ENCODE assay signal across 23 cellular contexts in the genomic region with DNA sequence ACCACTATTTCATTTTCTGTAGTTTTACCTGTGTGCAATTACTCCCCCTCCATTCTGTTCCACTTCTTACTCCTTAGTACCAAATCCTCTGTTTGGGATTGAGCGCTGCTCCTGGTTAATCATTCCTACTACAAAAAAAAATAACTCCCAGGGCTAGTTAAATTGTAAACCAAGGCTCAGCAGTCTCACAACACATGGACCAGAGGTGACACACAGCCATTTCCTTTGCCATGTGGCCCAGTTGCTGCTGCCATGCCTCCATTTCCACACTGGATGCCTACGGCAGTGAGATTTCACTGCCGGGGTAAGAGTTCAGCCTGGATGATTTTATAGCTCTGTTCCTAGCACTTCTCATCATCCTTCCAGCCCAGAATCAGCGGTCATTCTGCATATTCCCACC.
"Had no signal": no experiment of that assay in that cellular context is flagged by ENCODE, and none has a peak within 500 bp of the region (broad histone marks: within the 10 kb centered on the region; RNA-seq: fewer than 3 reads in every experiment).

No MANE protein-coding gene starts in this region.

- H3K27ac ChIP-seq: adrenal gland, SK-N-MC, VCaP had no signal

- H3K36me3 ChIP-seq: adrenal gland had no signal

- H3K27me3 Mint-ChIP-seq: activated CD4-positive, alpha-beta memory T cell treated with anti-CD3 and anti-CD28 coated beads, Interleukin-2, amount 10 ng/mL, durations not matched to agents 7 days and 5 days; activated CD4-positive, alpha-beta T cell treated with anti-CD3 and anti-CD28 coated beads, Interleukin-2, amount 10 ng/mL, durations not matched to agents 7 days and 5 days; activated naive CD4-positive, alpha-beta T cell treated with anti-CD3 and anti-CD28 coated beads, Interleukin-2, amount 10 ng/mL, durations not matched to agents 7 days and 5 days; activated naive CD8-positive, alpha-beta T cell treated with anti-CD3 and anti-CD28 coated beads for 36 hours had no signal

- H3K9me3 ChIP-seq: adrenal gland had no signal

- H3K4me1 Mint-ChIP-seq: activated CD4-positive, alpha-beta memory T cell treated with anti-CD3 and anti-CD28 coated beads, Interleukin-2, amount 10 ng/mL, durations not matched to agents 7 days and 5 days; activated CD4-positive, alpha-beta T cell treated with anti-CD3 and anti-CD28 coated beads, Interleukin-2, amount 10 ng/mL, durations not matched to agents 7 days and 5 days; activated naive CD4-positive, alpha-beta T cell treated with anti-CD3 and anti-CD28 coated beads, Interleukin-2, amount 10 ng/mL, durations not matched to agents 7 days and 5 days; activated naive CD8-positive, alpha-beta T cell treated with anti-CD3 and anti-CD28 coated beads for 36 hours; T-cell had no signal

- H3K4me3 ChIP-seq: adrenal gland, SK-N-MC had no signal

- H3K4me1 ChIP-seq: adrenal gland had no signal

- H3K9me3 Mint-ChIP-seq: activated CD4-positive, alpha-beta memory T cell treated with anti-CD3 and anti-CD28 coated beads, Interleukin-2, amount 10 ng/mL, durations not matched to agents 7 days and 5 days; activated CD4-positive, alpha-beta T cell treated with anti-CD3 and anti-CD28 coated beads, Interleukin-2, amount 10 ng/mL, durations not matched to agents 7 days and 5 days; activated naive CD4-positive, alpha-beta T cell treated with anti-CD3 and anti-CD28 coated beads, Interleukin-2, amount 10 ng/mL, durations not matched to agents 7 days and 5 days; activated naive CD8-positive, alpha-beta T cell treated with anti-CD3 and anti-CD28 coated beads for 36 hours; activated T-cell treated with anti-CD3 and anti-CD28 coated beads, Interleukin-2, amount 50 U/mL, for 72 hours; activated T-helper 2 cell treated with anti-CD3 and anti-CD28 coated beads, Interferon-gamma antibody, Interleukin-2, Interleukin-4, amounts not matched to agents 10 μg/mL and 5 μg/mL and 100 μg/mL, durations not matched to agents 14 hours and 24 hours and 36 hours; T-cell had no signal

- H3K27me3 ChIP-seq: adrenal gland had no signal

- DNase-seq: activated CD4-positive, alpha-beta memory T cell treated with anti-CD3 and anti-CD28 coated beads, Interleukin-2, amount 10 ng/mL, durations not matched to agents 7 days and 5 days; activated CD4-positive, alpha-beta T cell treated with anti-CD3 and anti-CD28 coated beads, Interleukin-2, amount 10 ng/mL, durations not matched to agents 7 days and 5 days; activated CD4-positive, CD25-positive, alpha-beta regulatory T cell; activated CD8-positive, alpha-beta memory T cell treated with anti-CD3 and anti-CD28 coated beads, Interleukin-2, amount 50 U/mL, for 4 hours; activated gamma-delta T cell treated with Interleukin-2 at 50 U/mL for 16 hours; activated naive CD4-positive, alpha-beta T cell treated with anti-CD3 and anti-CD28 coated beads, Interleukin-2, amount 10 ng/mL, durations not matched to agents 7 days and 5 days; activated naive CD8-positive, alpha-beta T cell treated with anti-CD3 and anti-CD28 coated beads for 36 hours; activated T-cell treated with anti-CD3 and anti-CD28 coated beads, Interleukin-2, amount 50 U/mL, for 72 hours; adrenal gland; anterior cingulate cortex; NCI-H1048; NCI-H1417; NCI-H1930; NCI-H2171; NCI-H226; NCI-H526; NCI-H774; RPMI8226; T-cell had no signal

- H3K36me3 Mint-ChIP-seq: activated naive CD4-positive, alpha-beta T cell treated with anti-CD3 and anti-CD28 coated beads, Interleukin-2, amount 10 ng/mL, durations not matched to agents 7 days and 5 days had no signal

- ATAC-seq: activated T-cell treated with anti-CD3 and anti-CD28 coated beads, Interleukin-2, amount 50 U/mL, for 72 hours; Right ventricle myocardium inferior; T-cell had no signal

- H3K27ac Mint-ChIP-seq: activated CD4-positive, alpha-beta memory T cell treated with anti-CD3 and anti-CD28 coated beads, Interleukin-2, amount 10 ng/mL, durations not matched to agents 7 days and 5 days; activated CD4-positive, alpha-beta T cell treated with anti-CD3 and anti-CD28 coated beads, Interleukin-2, amount 10 ng/mL, durations not matched to agents 7 days and 5 days; activated naive CD4-positive, alpha-beta T cell treated with anti-CD3 and anti-CD28 coated beads, Interleukin-2, amount 10 ng/mL, durations not matched to agents 7 days and 5 days; activated naive CD8-positive, alpha-beta T cell treated with anti-CD3 and anti-CD28 coated beads for 36 hours; activated T-cell treated with anti-CD3 and anti-CD28 coated beads, Interleukin-2, amount 50 U/mL, for 72 hours; activated T-helper 2 cell treated with anti-CD3 and anti-CD28 coated beads, Interferon-gamma antibody, Interleukin-2, Interleukin-4, amounts not matched to agents 10 μg/mL and 5 μg/mL and 100 μg/mL, durations not matched to agents 14 hours and 24 hours and 36 hours; T-cell had no signal

- H3K4me3 Mint-ChIP-seq: activated CD4-positive, alpha-beta memory T cell treated with anti-CD3 and anti-CD28 coated beads, Interleukin-2, amount 10 ng/mL, durations not matched to agents 7 days and 5 days; activated CD4-positive, alpha-beta T cell treated with anti-CD3 and anti-CD28 coated beads, Interleukin-2, amount 10 ng/mL, durations not matched to agents 7 days and 5 days; activated naive CD4-positive, alpha-beta T cell treated with anti-CD3 and anti-CD28 coated beads, Interleukin-2, amount 10 ng/mL, durations not matched to agents 7 days and 5 days; activated naive CD8-positive, alpha-beta T cell treated with anti-CD3 and anti-CD28 coated beads for 36 hours; activated T-cell treated with anti-CD3 and anti-CD28 coated beads, Interleukin-2, amount 50 U/mL, for 72 hours; T-cell had no signal
